Comparison of ENCODE assay signal across 8 cellular contexts in genomic region chr15:55434989-55435825, GRCh38. TPM values are rescaled to one million over a fixed set of nuclear protein-coding genes. Genes with fewer than 3 reads are reported as not detected.
DNase-seq lines count a peak whose midpoint lies in the region; ATAC-seq and TF ChIP-seq lines count a peak whose summit lies in the region.

No MANE protein-coding gene starts in this region.

- no peak overlapping the region for H3K4me3 ChIP-seq in fibroblast of the aortic adventitia (ENCODE audit: low read depth, low read length)

- no peaks in the 10 kb centered on the region for H3K9me3 Mint-ChIP-seq in osteocyte (ENCODE audit: unreplicated experiment)

- H3K36me3 Mint-ChIP-seq in osteocyte (ENCODE audit: unreplicated experiment): no peaks in the 10 kb centered on the region

- H3K4me1 Mint-ChIP-seq in osteocyte (ENCODE audit: unreplicated experiment): no peaks in the 10 kb centered on the region

- ATAC-seq in GM18907 (IDR thresholded peaks at IDR 0.05; ENCODE audit: unreplicated experiment): peak; percentile 77

- no peak overlapping the region for H3K27ac Mint-ChIP-seq in osteocyte (ENCODE audit: unreplicated experiment)

- DNase-seq in D341Med (ENCODE audit: low spot score): peak; percentile 60
- DNase-seq in Kasumi-1 (lab: John Stamatoyannopoulos, UW): peak; percentile 79 to 89
- DNase-seq in SW 1271 (lab: John Stamatoyannopoulos, UW): peak; percentile 41 to 83
- DNase-seq in fibroblast of the aortic adventitia (ENCODE audit: low read depth): peak; percentile 78
- DNase-seq in osteocyte (ENCODE audit: extremely low spot score, unreplicated experiment): no peak
- no peak for DNase-seq in islet precursor cell
- no peak for DNase-seq in NCI-H2029 (lab: John Stamatoyannopoulos, UW)

- TF ChIP-seq CTCF in fibroblast of the aortic adventitia (IDR thresholded peaks at IDR 0.05; ENCODE audit: insufficient read depth, low read length) (peak; percentile 70), osteocyte (IDR thresholded peaks at IDR 0.05) (peak; percentile 72)

- no peaks in the 10 kb centered on the region for H3K27me3 Mint-ChIP-seq in osteocyte (ENCODE audit: unreplicated experiment)

- H3K4me3 Mint-ChIP-seq in osteocyte (ENCODE audit: unreplicated experiment): no peak overlapping the region

RNA-seq across cellular contexts. Expression of gene PIERCE2, which starts 26.9 kb away (rescaled TPM):
- total RNA-seq in fibroblast of the aortic adventitia (ENCODE audit: low replicate concordance) (6.6 TPM in 1 of 2 replicates, not detected in the other), osteocyte (3.0 TPM in 2 replicates)

RNA-seq across cellular contexts. Expression of gene CCPG1, which starts 27.0 kb away (rescaled TPM):
- 160 and 249 TPM in 2 replicates for total RNA-seq in fibroblast of the aortic adventitia (ENCODE audit: low replicate concordance)
- 150 and 174 TPM in 2 replicates for total RNA-seq in osteocyte

Comparison
In these comparisons a context has a peak if more than half of its experiments do, and no peak if none do; other contexts are left out.
1. DNase-seq: peak in D341Med (single experiment), Kasumi-1 (2 of 2), SW 1271 (2 of 2) and fibroblast of the aortic adventitia (single experiment); none in osteocyte (single experiment), islet precursor cell (single experiment) and NCI-H2029 (single experiment).